ENCODE assay signal across 16 cellular contexts in the genomic region with DNA sequence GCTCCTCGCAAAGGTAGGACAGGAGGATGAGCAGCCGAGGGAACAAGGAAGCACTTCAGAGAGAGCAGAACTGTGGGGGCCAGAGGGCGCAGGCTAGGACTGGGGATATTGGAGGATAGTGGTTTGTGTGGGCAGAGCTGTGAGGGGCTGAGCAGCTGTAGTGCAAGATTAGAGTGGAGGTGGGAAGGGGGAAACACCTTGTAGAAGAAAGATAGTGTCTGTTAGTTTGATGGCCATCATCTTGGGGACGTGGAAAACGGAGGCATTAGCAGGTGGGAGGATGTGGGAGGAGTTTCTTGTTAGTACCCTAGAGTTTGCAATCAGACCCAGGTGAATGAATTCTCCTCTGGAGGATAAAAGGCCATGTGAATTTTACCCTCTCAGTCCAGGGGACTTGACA. TPM values are rescaled to one million over a fixed set of nuclear protein-coding genes. Genes with fewer than 3 reads are reported as not detected.
A peak's percentile ranks its signal among the peaks of the same experiment; 100 is the strongest.
DNase-seq lines count a peak whose midpoint lies in the region; ATAC-seq and TF ChIP-seq lines count a peak whose summit lies in the region.
"Had no signal": no experiment of that assay in that cellular context is flagged by ENCODE, and none has a peak within 500 bp of the region (broad histone marks: within the 10 kb centered on the region; RNA-seq: fewer than 3 reads in every experiment).

No MANE protein-coding gene starts in this region.

- H3K4me1 Mint-ChIP-seq in activated T-cell treated with anti-CD3 and anti-CD28 coated beads, Interleukin-2, amount 50 U/mL, for 72 hours (ENCODE audit: low read depth) = peaks cover 99% of the 10 kb centered on the region
- peaks cover 82 to 96% (median 91%) of the 10 kb centered on the region in 3 donors for H3K4me1 Mint-ChIP-seq in naive B cell

- H3K27ac Mint-ChIP-seq in activated T-cell treated with anti-CD3 and anti-CD28 coated beads, Interleukin-2, amount 50 U/mL, for 72 hours = peak overlapping the region; percentile 80
- peak overlapping the region; percentile 94 to 100 (median 100) for H3K27ac Mint-ChIP-seq in naive B cell

- ATAC-seq in DND-41 (ENCODE audit: insufficient read depth, low read depth) (peak; percentile 32), naive B cell (ENCODE audit: low read depth in 2 of 2) (no peak), HG03354 (IDR thresholded peaks at IDR 0.05; ENCODE audit: poor library complexity, severe bottlenecking, unreplicated experiment) (no peak), SK-N-SH treated with all-trans-retinoic acid at 6 μM for 48 hours (no peak), GM18517 (IDR thresholded peaks at IDR 0.05; ENCODE audit: unreplicated experiment) (no peak)
- no peak for ATAC-seq in activated T-cell treated with anti-CD3 and anti-CD28 coated beads, Interleukin-2, amount 50 U/mL, for 72 hours (replicated peaks in 1 of 2)
- ATAC-seq: HepG2, mucosa of descending colon had no signal

- H3K9me3 Mint-ChIP-seq in activated T-cell treated with anti-CD3 and anti-CD28 coated beads, Interleukin-2, amount 50 U/mL, for 72 hours = no peaks in the 10 kb centered on the region
- H3K9me3 Mint-ChIP-seq in naive B cell = peaks cover 0 to 3% (median 0%) of the 10 kb centered on the region in 7 donors

- H4K20me1 ChIP-seq in DND-41 (ENCODE audit: insufficient read depth, low read length) = no peaks in the 10 kb centered on the region

- no peak for TF ChIP-seq CTCF in DND-41 (IDR thresholded peaks at IDR 0.05; ENCODE audit: borderline replicate concordance, extremely low read depth, low read length, poor library complexity, severe bottlenecking)

- H3K9me3 ChIP-seq in DND-41 (ENCODE audit: insufficient read depth, low read length, severe bottlenecking) = no peaks in the 10 kb centered on the region
- H3K9me3 ChIP-seq: HAP-1, mucosa of descending colon, suprapubic skin had no signal

- no peaks in the 10 kb centered on the region for H3K27me3 ChIP-seq in DND-41 (ENCODE audit: insufficient read depth, low read length, poor library complexity)

- peak overlapping the region; percentile 14; the same call in 1 of the 2 replicates for H3K4me2 ChIP-seq in DND-41 (ENCODE audit: insufficient read depth, low read length)

- H3K79me2 ChIP-seq in DND-41 (ENCODE audit: insufficient read depth, low read length) = peaks cover 86% of the 10 kb centered on the region

- H3K36me3 Mint-ChIP-seq in activated T-cell treated with anti-CD3 and anti-CD28 coated beads, Interleukin-2, amount 50 U/mL, for 72 hours (ENCODE audit: insufficient read depth in 2 of 2) = peaks cover 28 to 33% of the 10 kb centered on the region in 2 donors
- peaks cover 35 to 47% of the 10 kb centered on the region in 2 donors for H3K36me3 Mint-ChIP-seq in naive B cell

- peaks cover 43% of the 10 kb centered on the region for H3K36me3 ChIP-seq in DND-41 (ENCODE audit: insufficient read depth, low read length)
- H3K36me3 ChIP-seq: HAP-1, suprapubic skin had no signal

- DNase-seq in DND-41 (peak; percentile 85), naive B cell (no peak), mucosa of gallbladder (ENCODE audit: low spot score) (no peak)
- DNase-seq in Jurkat, Clone E6-1 (ENCODE audit: low read depth, low spot score) = peak; percentile 99
- no peak for DNase-seq in activated T-cell treated with anti-CD3 and anti-CD28 coated beads, Interleukin-2, amount 50 U/mL, for 72 hours
- DNase-seq: dorsolateral prefrontal cortex, mucosa of descending colon, NCI-H1436, NCI-H526 treated with DMSO at 0.1 percent for 48 hours had no signal

- H3K9ac ChIP-seq in DND-41 (ENCODE audit: low read depth, low read length) = peak overlapping the region; percentile 99

- no peaks in the 10 kb centered on the region for H3K27me3 Mint-ChIP-seq in activated T-cell treated with anti-CD3 and anti-CD28 coated beads, Interleukin-2, amount 50 U/mL, for 72 hours (ENCODE audit: low read depth)
- no peaks in the 10 kb centered on the region for H3K27me3 Mint-ChIP-seq in naive B cell

- H3K27ac ChIP-seq in DND-41 (ENCODE audit: low read length) = peak overlapping the region; percentile 97
- H3K27ac ChIP-seq: dorsolateral prefrontal cortex, suprapubic skin had no signal

- peaks cover 97% of the 10 kb centered on the region for H3K4me1 ChIP-seq in DND-41 (ENCODE audit: insufficient read depth, low read length)
- H3K4me1 ChIP-seq: HAP-1, suprapubic skin had no signal

- no peak overlapping the region; a peak in 1 of 4 replicates for H3K4me3 ChIP-seq in DND-41 (ENCODE audit: low read depth in 1 of 2, low read length in 2 of 2)
- no peak overlapping the region for H3K4me3 ChIP-seq in Jurkat, Clone E6-1 (ENCODE audit: low read length)
- H3K4me3 ChIP-seq: dorsolateral prefrontal cortex, HAP-1, mucosa of descending colon, suprapubic skin had no signal

- no peak overlapping the region for H2AFZ ChIP-seq in DND-41 (ENCODE audit: low read depth, low read length)

- H3K4me3 Mint-ChIP-seq in activated T-cell treated with anti-CD3 and anti-CD28 coated beads, Interleukin-2, amount 50 U/mL, for 72 hours = peak overlapping the region; percentile 76 to 94
- H3K4me3 Mint-ChIP-seq in naive B cell = peak overlapping the region; percentile 28 to 67 (median 57)

TF ChIP-seq in SK-N-SH treated with all-trans-retinoic acid at 6 μM for 48 hours, 23 proteins besides CTCF, POLR2A, EP300 and RAD21:
- TF ChIP-seq GLIS3 (CRISPR knock-in tag; IDR thresholded peaks at IDR 0.05) (no peak), ZFP3 (CRISPR knock-in tag; IDR thresholded peaks at IDR 0.05) (no peak)

RNA-seq across cellular contexts. Expression of a gene that starts 33.9 kb away (rescaled TPM):
- polyA plus RNA-seq in Jurkat, Clone E6-1 (2012; ENCODE audit: insufficient read depth, insufficient read length) = not detected
- not detected for total RNA-seq in activated T-cell treated with anti-CD3 and anti-CD28 coated beads, Interleukin-2, amount 50 U/mL, for 72 hours
- under 1 TPM in 1 of 6 donors, not detected in 5; 0.41 TPM for polyA plus RNA-seq in naive B cell (ENCODE audit: low read depth in 6 of 6)
- 94.5 TPM for total RNA-seq in mucosa of gallbladder
- total RNA-seq: dorsolateral prefrontal cortex, HepG2, mucosa of descending colon, pulmonary artery endothelial cell, suprapubic skin had no signal
- polyA plus RNA-seq: HepG2 had no signal

RNA-seq across cellular contexts. Expression of a gene that starts 50.2 kb away (rescaled TPM):
- 34.2 TPM for polyA plus RNA-seq in Jurkat, Clone E6-1 (2012; ENCODE audit: insufficient read depth, insufficient read length)
- 10 to 100 TPM; 10.9 to 13.6 TPM for total RNA-seq in activated T-cell treated with anti-CD3 and anti-CD28 coated beads, Interleukin-2, amount 50 U/mL, for 72 hours
- 10 to 100 TPM in 5 of 6 donors, 1 to 10 TPM in 1; 10.0 to 32.4 (median 19.0) TPM for polyA plus RNA-seq in naive B cell (ENCODE audit: low read depth in 6 of 6)
- total RNA-seq in mucosa of gallbladder = 16.7 TPM
- total RNA-seq: HepG2 had no signal
- polyA plus RNA-seq: HepG2 had no signal

RNA-seq across cellular contexts. Expression of a gene that starts 55.4 kb away (rescaled TPM):
- polyA plus RNA-seq in Jurkat, Clone E6-1 (2012; ENCODE audit: insufficient read depth, insufficient read length) = not detected
- not detected for total RNA-seq in activated T-cell treated with anti-CD3 and anti-CD28 coated beads, Interleukin-2, amount 50 U/mL, for 72 hours
- polyA plus RNA-seq in naive B cell (ENCODE audit: low read depth in 6 of 6) = under 1 TPM in 2 of 6 donors, not detected in 4; 0.41 to 0.55 TPM
- 30.7 TPM for total RNA-seq in mucosa of gallbladder
- total RNA-seq: dorsolateral prefrontal cortex, HepG2, mucosa of descending colon, pulmonary artery endothelial cell, suprapubic skin had no signal
- polyA plus RNA-seq: HepG2 had no signal

Comparison
In these comparisons a context has a peak if more than half of its experiments do, and no peak if none do; other contexts are left out.
1. DNase-seq: peak in DND-41 (single experiment) and Jurkat, Clone E6-1 (single experiment); none in activated T-cell treated with anti-CD3 and anti-CD28 coated beads, Interleukin-2, amount 50 U/mL, for 72 hours (0 of 2), naive B cell (single experiment) and mucosa of gallbladder (single experiment).
2. RNA of a gene that starts 33.9 kb away (total RNA-seq): 94.5 TPM in mucosa of gallbladder (single experiment); not detected in activated T-cell treated with anti-CD3 and anti-CD28 coated beads, Interleukin-2, amount 50 U/mL, for 72 hours; every median in the first group is over 10 times any median in the second.
3. RNA of a gene that starts 55.4 kb away (total RNA-seq): 30.7 TPM in mucosa of gallbladder (single experiment); not detected in activated T-cell treated with anti-CD3 and anti-CD28 coated beads, Interleukin-2, amount 50 U/mL, for 72 hours; every median in the first group is over 10 times any median in the second.